In genomic region chr10:51422311-51423120, GRCh38 we compare ENCODE assay signal across 1 cellular context.
TF ChIP-seq lines count a peak whose summit lies in the region.

No MANE protein-coding gene starts in this region.

TF ChIP-seq in SK-N-SH treated with all-trans-retinoic acid at 6 μM for 48 hours, 23 proteins besides CTCF, POLR2A, EP300 and RAD21 (continued from another document):
- TF ChIP-seq ARNTL (CRISPR knock-in tag; IDR thresholded peaks at IDR 0.05; ENCODE audit: borderline replicate concordance, low read depth) (no peak), ZC3H10 (CRISPR knock-in tag; IDR thresholded peaks at IDR 0.05) (no peak), ESRRG (CRISPR knock-in tag; IDR thresholded peaks at IDR 0.05) (no peak), RARB (CRISPR knock-in tag; IDR thresholded peaks at IDR 0.05) (no peak), CSDC2 (CRISPR knock-in tag; IDR thresholded peaks at IDR 0.05) (no peak), PATZ1 (CRISPR knock-in tag; IDR thresholded peaks at IDR 0.05; ENCODE audit: borderline replicate concordance) (no peak), CREB5 (CRISPR knock-in tag; IDR thresholded peaks at IDR 0.05; ENCODE audit: low read depth) (no peak)
TF ChIP-seq in SK-N-SH treated with all-trans-retinoic acid at 6 μM for 48 hours: peak in this region for 0.
